ENCODE assay signal across 8 cellular contexts in the genomic region with DNA sequence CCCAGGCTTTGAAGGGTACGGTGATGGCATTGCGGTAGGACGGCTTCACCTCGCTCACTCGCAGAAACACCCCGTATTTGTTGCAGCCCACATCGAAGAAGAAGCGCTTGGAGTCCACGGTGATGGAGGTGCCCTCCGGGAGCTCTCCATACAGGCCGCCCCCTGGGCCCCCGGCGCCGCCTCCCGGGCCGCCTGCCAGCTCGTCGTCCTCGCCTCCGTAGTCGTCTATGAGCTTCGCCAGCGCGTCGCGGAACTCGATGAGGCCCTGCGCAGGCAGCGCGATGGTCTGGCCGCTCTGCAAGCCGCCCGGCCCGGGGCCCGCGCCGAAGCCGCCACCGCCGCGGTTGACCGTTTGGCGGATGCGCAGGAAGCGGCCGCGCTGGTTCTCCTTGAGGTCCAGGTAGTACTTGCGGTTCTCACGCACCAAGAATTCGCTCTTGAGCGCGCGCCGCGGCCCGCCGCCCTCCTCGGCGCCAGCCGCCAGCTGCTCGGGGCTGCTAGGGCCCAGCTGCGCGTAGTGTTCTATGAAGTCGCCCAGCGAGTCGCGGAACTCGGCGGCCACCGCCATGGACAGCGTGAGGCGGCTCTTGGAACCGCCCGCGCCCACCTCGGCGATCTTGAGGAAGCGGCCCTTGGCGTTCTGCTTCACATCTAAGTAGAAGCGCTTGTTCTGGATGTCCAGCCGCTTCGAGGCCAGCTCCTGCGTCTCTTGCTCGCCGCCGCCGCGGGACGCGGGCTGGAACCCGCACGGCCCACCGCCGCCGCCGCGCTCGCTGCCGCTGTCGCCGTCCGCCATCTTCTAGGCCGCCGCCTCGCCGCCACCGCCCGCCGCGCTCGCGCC. TPM values are rescaled to one million over a fixed set of nuclear protein-coding genes. Genes with fewer than 3 reads are reported as not detected.
A peak's percentile ranks its signal among the peaks of the same experiment; 100 is the strongest.
DNase-seq lines count a peak whose midpoint lies in the region; ATAC-seq, FAIRE-seq and TF ChIP-seq lines count a peak whose summit lies in the region.

No MANE protein-coding gene starts in this region.

- H3K27me3 ChIP-seq in gastroesophageal sphincter (no peaks in the 10 kb centered on the region), tibial nerve (no peaks in the 10 kb centered on the region)

- DNase-seq in A549 (ENCODE audit: low read depth in 1 of 2, low spot score in 1 of 2) (peak in 1 of 2 experiments; percentile 53), OCI-M1 (lab: John Stamatoyannopoulos, UW) (peak; percentile 21), activated gamma-delta T cell treated with Interleukin-2 at 50 U/mL for 16 hours (peak; percentile 44), omental fat pad (ENCODE audit: low spot score) (no peak), tibial nerve (ENCODE audit: low spot score in 2 of 2) (peak in 1 of 2 donors; percentile 14)

- FAIRE-seq in A549 (lab: Jason Lieb, UNC): no peak

- peak overlapping the region; percentile 79 for H3K4me2 ChIP-seq in A549

- H3K36me3 ChIP-seq in gastroesophageal sphincter (no peaks in the 10 kb centered on the region), tibial nerve (peaks cover 0 to 7% (median 0%) of the 10 kb centered on the region in 3 donors)

- TF ChIP-seq POLR2A in A549 (IDR thresholded peaks at IDR 0.05; ENCODE audit: low read length): no peak
- peak; percentile 29 for TF ChIP-seq POLR2A in gastroesophageal sphincter (IDR thresholded peaks at IDR 0.05)
- no peak for TF ChIP-seq POLR2A in tibial nerve (IDR thresholded peaks at IDR 0.05)

- H3K4me3 ChIP-seq in A549: peak overlapping the region; percentile 96
- H3K4me3 ChIP-seq in gastroesophageal sphincter: peak overlapping the region; percentile 49 to 96
- H3K4me3 ChIP-seq in tibial nerve: peak overlapping the region; percentile 77 to 93 (median 90)

- TF ChIP-seq RAD21 in A549 (conservative IDR thresholded peaks at IDR 0.05 in 1 of 2, IDR thresholded peaks at IDR 0.05 in 1 of 2): no peak

- no peaks in the 10 kb centered on the region for H3K9me3 ChIP-seq in A549
- no peaks in the 10 kb centered on the region for H3K9me3 ChIP-seq in gastroesophageal sphincter
- H3K9me3 ChIP-seq in tibial nerve: no peaks in the 10 kb centered on the region

- 4% methylated on average over 9 of the region's 112 CpGs for WGBS in A549 (ENCODE audit: missing lambda C conversion rate)
- WGBS in gastroesophageal sphincter (ENCODE audit: low coverage in 1 of 2), 2 donors: 0% methylated on average over 2 to 7 of the region's 112 CpGs
- WGBS in tibial nerve, 2 donors: 0 to 3% methylated on average over 28 to 43 of the region's 112 CpGs

- H3K27ac ChIP-seq in A549 (peak overlapping the region; percentile 91 to 96), gastroesophageal sphincter (peak overlapping the region; percentile 80 to 100 (median 99)), tibial nerve (peak overlapping the region; percentile 92 to 96 (median 94))

- TF ChIP-seq CTCF in A549 (IDR thresholded peaks at IDR 0.05) (no peak), gastroesophageal sphincter (IDR thresholded peaks at IDR 0.05) (no peak), omental fat pad (IDR thresholded peaks at IDR 0.05) (no peak), tibial nerve (IDR thresholded peaks at IDR 0.05) (no peak)

- CTCF ChIA-PET in A549 (lab: Yijun Ruan, JAX): interaction anchor here (0.7 to 2.3 kb wide), 6 partner anchors 17 to 251 kb away, joined by 3 to 14 read pairs (median 4); no protein-coding TSS in a partner anchor

- TF ChIP-seq EP300 in A549 (IDR thresholded peaks at IDR 0.05) (no peak), gastroesophageal sphincter (IDR thresholded peaks at IDR 0.05) (no peak), tibial nerve (IDR thresholded peaks at IDR 0.05) (peak in 1 of 2 donors; percentile 17)

- peaks cover 49% of the 10 kb centered on the region for H3K4me1 ChIP-seq in A549
- H3K4me1 ChIP-seq in gastroesophageal sphincter: peaks cover 16 to 58% (median 42%) of the 10 kb centered on the region in 3 donors
- peaks cover 3 to 57% (median 47%) of the 10 kb centered on the region in 4 donors for H3K4me1 ChIP-seq in tibial nerve

- POLR2A ChIA-PET in A549 (lab: Yijun Ruan, JAX): interaction anchor here (0.6 to 2.8 kb wide), 20 partner anchors 8 to 319 kb away, joined by 3 to 21 read pairs (median 4); partner anchors contain the start of genes DDX56, H2AZ2, OGDH and TBRG4

- peak; percentile 49 to 63 for ATAC-seq in A549
- peak; percentile 34 for ATAC-seq in GM18498 (IDR thresholded peaks at IDR 0.05; ENCODE audit: unreplicated experiment)
- peak; percentile 8 for ATAC-seq in HG03060 (IDR thresholded peaks at IDR 0.05; ENCODE audit: low read depth, unreplicated experiment)
- peak; percentile 42 for ATAC-seq in gastroesophageal sphincter
- peak; percentile 37 for ATAC-seq in omental fat pad (ENCODE audit: low FRiP score)

TF ChIP-seq in A549, 52 proteins besides CTCF, POLR2A, EP300 and RAD21:
- TF ChIP-seq, protein P1, sequence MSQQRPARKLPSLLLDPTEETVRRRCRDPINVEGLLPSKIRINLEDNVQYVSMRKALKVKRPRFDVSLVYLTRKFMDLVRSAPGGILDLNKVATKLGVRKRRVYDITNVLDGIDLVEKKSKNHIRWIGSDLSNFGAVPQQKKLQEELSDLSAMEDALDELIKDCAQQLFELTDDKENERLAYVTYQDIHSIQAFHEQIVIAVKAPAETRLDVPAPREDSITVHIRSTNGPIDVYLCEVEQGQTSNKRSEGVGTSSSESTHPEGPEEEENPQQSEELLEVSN (IDR thresholded peaks at IDR 0.05; ENCODE audit: borderline replicate concordance, low read depth): 0 out of 2 replicates have a peak, but pooled peaks have one; percentile 32
- TF ChIP-seq RNF2 (IDR thresholded peaks at IDR 0.05; ENCODE audit: borderline replicate concordance, low read depth) (no peak), PHF8 (IDR thresholded peaks at IDR 0.05; ENCODE audit: borderline replicate concordance, low read depth) (peak; percentile 62; the same call in 1 of the 2 replicates), SREBF2 (IDR thresholded peaks at IDR 0.05) (no peak), BCL3 (IDR thresholded peaks at IDR 0.05) (no peak), CBX2 (IDR thresholded peaks at IDR 0.05; ENCODE audit: borderline replicate concordance, low read depth) (no peak), MAFK (IDR thresholded peaks at IDR 0.05; ENCODE audit: partially characterized antibody) (no peak)
- TF ChIP-seq, protein P2, sequence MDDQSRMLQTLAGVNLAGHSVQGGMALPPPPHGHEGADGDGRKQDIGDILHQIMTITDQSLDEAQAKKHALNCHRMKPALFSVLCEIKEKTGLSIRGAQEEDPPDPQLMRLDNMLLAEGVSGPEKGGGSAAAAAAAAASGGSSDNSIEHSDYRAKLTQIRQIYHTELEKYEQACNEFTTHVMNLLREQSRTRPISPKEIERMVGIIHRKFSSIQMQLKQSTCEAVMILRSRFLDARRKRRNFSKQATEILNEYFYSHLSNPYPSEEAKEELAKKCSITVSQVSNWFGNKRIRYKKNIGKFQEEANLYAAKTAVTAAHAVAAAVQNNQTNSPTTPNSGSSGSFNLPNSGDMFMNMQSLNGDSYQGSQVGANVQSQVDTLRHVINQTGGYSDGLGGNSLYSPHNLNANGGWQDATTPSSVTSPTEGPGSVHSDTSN (IDR thresholded peaks at IDR 0.05): no peak
- TF ChIP-seq, protein P3, sequence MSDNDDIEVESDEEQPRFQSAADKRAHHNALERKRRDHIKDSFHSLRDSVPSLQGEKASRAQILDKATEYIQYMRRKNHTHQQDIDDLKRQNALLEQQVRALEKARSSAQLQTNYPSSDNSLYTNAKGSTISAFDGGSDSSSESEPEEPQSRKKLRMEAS (IDR thresholded peaks at IDR 0.05): peak; percentile 22; the same call in 1 of the 2 replicates

RNA-seq across cellular contexts. Expression of gene PURB, which starts 0.6 kb away (rescaled TPM):
- polyA plus RNA-seq in A549 (2011; rRNA removed): 5.7 and 6.4 TPM in 2 replicates
- polyA plus RNA-seq in A549 (2012; cell fraction: cytosol; rRNA removed): 2.2 and 2.9 TPM in 2 replicates
- polyA plus RNA-seq in A549 (2012; cell fraction: nucleus; rRNA removed): 1.3 and 1.7 TPM in 2 replicates
- 10.0 to 11.6 TPM (median 10.4 TPM) in 3 replicates for polyA plus RNA-seq in A549 (2017; fragmentation: RNase III; extraction: RNeasy Plus Mini Kit Qiagen cat#74134 plus additional on column Dnase treatment)
- 3.5 and 3.6 TPM in 2 replicates for polyA minus RNA-seq in A549 (2011; rRNA and poly(A)+ RNA removed)
- 10 to 100 TPM; 35.0 to 54.3 (median 45.7) TPM for total RNA-seq in gastroesophageal sphincter
- total RNA-seq in omental fat pad: 10 to 100 TPM; 20.9 to 32.1 (median 24.2) TPM
- 10 to 100 TPM; 20.0 to 26.4 (median 23.3) TPM for total RNA-seq in tibial nerve

RNA-seq across cellular contexts. Expression of gene H2AZ2, which starts 36.9 kb away (rescaled TPM):
- polyA plus RNA-seq in A549 (2011; rRNA removed) (239 and 262 TPM in 2 replicates), A549 (2017; fragmentation: RNase III; extraction: RNeasy Plus Mini Kit Qiagen cat#74134 plus additional on column Dnase treatment) (236 to 244 TPM (median 241 TPM) in 3 replicates)
- 402 and 450 TPM in 2 replicates for polyA plus RNA-seq in A549 (2012; cell fraction: cytosol; rRNA removed)
- 123 and 134 TPM in 2 replicates for polyA plus RNA-seq in A549 (2012; cell fraction: nucleus; rRNA removed)
- 117 and 130 TPM in 2 replicates for polyA minus RNA-seq in A549 (2011; rRNA and poly(A)+ RNA removed)
- total RNA-seq in gastroesophageal sphincter (100 to 1,000 TPM; 207 to 242 (median 215) TPM), omental fat pad (100 to 1,000 TPM in 1 of 4 donors, 10 to 100 TPM in 3; 94.1 to 116 (median 97.9) TPM), tibial nerve (100 to 1,000 TPM in 3 of 4 donors, 10 to 100 TPM in 1; 97.5 to 136 (median 126) TPM)

Comparison
In these comparisons a context has a peak if more than half of its experiments do, and no peak if none do; other contexts are left out.
1. POLR2A ChIP-seq: peak in gastroesophageal sphincter (2 of 2); none in A549 (single experiment) and tibial nerve (0 of 2).
2. Peak in every context shown above with its lines, with median percentiles within 50 percentile points of each other: ATAC-seq, H3K27ac ChIP-seq and H3K4me3 ChIP-seq.